8 cellular contexts compared by ENCODE assay signal in genomic region chr19:34359140-34359953, GRCh38. TPM values are rescaled to one million over a fixed set of nuclear protein-coding genes. Genes with fewer than 3 reads are reported as not detected.
A peak's percentile ranks its signal among the peaks of the same experiment; 100 is the strongest.
DNase-seq lines count a peak whose midpoint lies in the region; ATAC-seq and TF ChIP-seq lines count a peak whose summit lies in the region.

No MANE protein-coding gene starts in this region.

- H3K9ac ChIP-seq in liver (ENCODE audit: low read depth in 1 of 2, low read length in 2 of 2) = peak overlapping the region; percentile 51 to 88

- H3K27ac ChIP-seq in liver (ENCODE audit: low read depth in 1 of 2, low read length in 2 of 2) = peak overlapping the region; percentile 89

- H3K4me1 ChIP-seq in liver (ENCODE audit: control insufficient read depth in 4 of 4, insufficient read depth in 4 of 4, low read length in 3 of 4) = peaks cover 5 to 15% (median 11%) of the 10 kb centered on the region in 4 donors

- no peaks in the 10 kb centered on the region for H3K27me3 ChIP-seq in liver (ENCODE audit: control insufficient read depth in 4 of 4, insufficient read depth in 4 of 4, low read length in 3 of 4)

- H3K9me3 ChIP-seq in liver (ENCODE audit: control insufficient read depth in 4 of 4, low read length in 3 of 4) = no peaks in the 10 kb centered on the region

- DNase-seq in CD1c-positive myeloid dendritic cell (ENCODE audit: extremely low spot score) (peak; percentile 98), NCI-H526 treated with DMSO at 0.1 percent for 48 hours (lab: John Stamatoyannopoulos, UW) (peak; percentile 97), dermis blood vessel endothelial cell (peak; percentile 99)
- peak; percentile 85 for DNase-seq in activated CD4-positive, alpha-beta T cell treated with anti-CD3 and anti-CD28 coated beads, Interleukin-2, amount 50 U/mL, for 1 hour
- peak; percentile 97 for DNase-seq in stimulated activated CD4-positive, alpha-beta T cell treated with anti-CD3 and anti-CD28 coated beads, Interleukin-4, amount 100 ng/mL, for 24 hours

- TF ChIP-seq CTCF in liver (IDR thresholded peaks at IDR 0.05; ENCODE audit: low read depth, low read length, missing input control) = peak; percentile 28

- peaks cover 0 to 11% (median 2%) of the 10 kb centered on the region in 4 donors for H3K36me3 ChIP-seq in liver (ENCODE audit: control insufficient read depth in 4 of 4, insufficient read depth in 3 of 4, low read depth in 1 of 4, low read length in 3 of 4)

- TF ChIP-seq RAD21 in liver (IDR thresholded peaks at IDR 0.05) = peak; percentile 31 to 43

- WGBS in liver = 5% methylated on average over 61 of the region's 61 CpGs

- peak overlapping the region; percentile 11 to 56 (median 32) for H3K4me3 ChIP-seq in liver (ENCODE audit: low read depth in 1 of 3, low read length in 3 of 3)

- ATAC-seq in GM19372 (IDR thresholded peaks at IDR 0.05; ENCODE audit: low read depth, unreplicated experiment) (peak; percentile 95), HG03521 (IDR thresholded peaks at IDR 0.05; ENCODE audit: unreplicated experiment) (peak; percentile 94)

TF ChIP-seq in liver, 16 proteins besides CTCF, POLR2A, EP300 and RAD21:
- TF ChIP-seq JUND (IDR thresholded peaks at IDR 0.05) (peak in 1 of 2 donors; percentile 28), EGR1 (IDR thresholded peaks at IDR 0.05; ENCODE audit: low read depth in 2 of 2) (peak in 1 of 2 donors; percentile 39), MAX (IDR thresholded peaks at IDR 0.05) (peak; percentile 41), HNF4A (conservative IDR thresholded peaks at IDR 0.05) (peak; percentile 57 to 63), FOXA1 (IDR thresholded peaks at IDR 0.05) (peak; percentile 25), TAF1 (conservative IDR thresholded peaks at IDR 0.05) (no peak), GABPA (IDR thresholded peaks at IDR 0.05 in 1 of 2, conservative IDR thresholded peaks at IDR 0.05 in 1 of 2) (peak in 1 of 2 donors; percentile 62), RXRA (IDR thresholded peaks at IDR 0.05) (peak; percentile 47 to 82), ATF3 (IDR thresholded peaks at IDR 0.05) (no peak), SP1 (IDR thresholded peaks at IDR 0.05) (no peak), YY1 (IDR thresholded peaks at IDR 0.05) (peak; percentile 95), REST (IDR thresholded peaks at IDR 0.05) (peak; percentile 9), FOXA2 (IDR thresholded peaks at IDR 0.05) (no peak), HNF4G (IDR thresholded peaks at IDR 0.05) (no peak)

RNA-seq across cellular contexts. Expression of gene GPI, which starts 5.6 kb away (rescaled TPM):
- 128 and 344 TPM in 2 replicates for total RNA-seq in dermis blood vessel endothelial cell
- 100 to 1,000 TPM in 1 of 2 donors, 10 to 100 TPM in 1; 61.8 to 182 TPM for total RNA-seq in liver
- polyA plus RNA-seq in liver = 100 to 1,000 TPM; 133 to 191 TPM

RNA-seq across cellular contexts. Expression of gene PDCD2L, which starts 44.9 kb away (rescaled TPM):
- total RNA-seq in dermis blood vessel endothelial cell (15.9 and 20.4 TPM in 2 replicates), liver (1 to 10 TPM; 5.0 to 5.1 TPM)
- 1 to 10 TPM; 3.8 to 7.6 TPM for polyA plus RNA-seq in liver

Comparison
In these comparisons a context has a peak if more than half of its experiments do, and no peak if none do; other contexts are left out.
1. Peak in every context shown above with its lines: DNase-seq, ATAC-seq, H3K4me3 ChIP-seq and H3K27ac ChIP-seq.